In genomic region chr12:103560604-103561101, GRCh38 we compare ENCODE assay signal across 14 cellular contexts. TPM values are rescaled to one million over a fixed set of nuclear protein-coding genes. Genes with fewer than 3 reads are reported as not detected.
DNase-seq lines count a peak whose midpoint lies in the region; ATAC-seq and TF ChIP-seq lines count a peak whose summit lies in the region.
"Had no signal": no experiment of that assay in that cellular context is flagged by ENCODE, and none has a peak within 500 bp of the region (broad histone marks: within the 10 kb centered on the region; RNA-seq: fewer than 3 reads in every experiment).

No MANE protein-coding gene starts in this region.

- no peaks in the 10 kb centered on the region for H3K27me3 Mint-ChIP-seq in glutamatergic neuron (ENCODE audit: unreplicated experiment)
- H3K27me3 Mint-ChIP-seq in GM23338 (ENCODE audit: insufficient read depth, low read depth, poor library complexity), result peaks cover 1% of the 10 kb centered on the region

- no peaks in the 10 kb centered on the region for H3K36me3 ChIP-seq in GM23338 (ENCODE audit: insufficient read depth)
- H3K36me3 ChIP-seq: gastrocnemius medialis, suprapubic skin, WERI-Rb-1 had no signal

- H3K9me2 ChIP-seq in GM23338 (ENCODE audit: insufficient read depth), result peaks cover 10% of the 10 kb centered on the region; the same call in 1 of the 2 replicates

- peak; percentile 96 for DNase-seq in AG08395 (ENCODE audit: low spot score)
- peak; percentile 98 for DNase-seq in HS-5 (ENCODE audit: low read depth)
- peak; percentile 75 for DNase-seq in astrocyte of the cerebellum (ENCODE audit: low read depth)
- peak; percentile 97 for DNase-seq in kidney glomerular epithelial cell (lab: John Stamatoyannopoulos, UW)
- DNase-seq in NCI-H187 (lab: John Stamatoyannopoulos, UW), result no peak
- no peak for DNase-seq in glutamatergic neuron
- DNase-seq in GM23338 (ENCODE audit: low spot score), result no peak
- DNase-seq: gastrocnemius medialis, KBM-7, NCI-H748 treated with DMSO at 0.1 percent for 48 hours, WERI-Rb-1 had no signal

- H3K4me3 ChIP-seq in astrocyte of the cerebellum (ENCODE audit: low read depth, low read length) (no peak overlapping the region), GM23338 (no peak overlapping the region)
- H3K4me3 ChIP-seq: gastrocnemius medialis, suprapubic skin had no signal

- no peaks in the 10 kb centered on the region for H3K79me2 ChIP-seq in GM23338 (replicated peaks; ENCODE audit: insufficient read depth)

- no peak for ATAC-seq in HG02588 (IDR thresholded peaks at IDR 0.05; ENCODE audit: unreplicated experiment)
- no peak for ATAC-seq in GM23338
- ATAC-seq: gastrocnemius medialis had no signal

- no peak overlapping the region for H2AFZ ChIP-seq in GM23338

- H3K4me1 ChIP-seq in GM23338 (ENCODE audit: insufficient read depth), result no peaks in the 10 kb centered on the region
- H3K4me1 ChIP-seq: gastrocnemius medialis had no signal

- H3K4me1 Mint-ChIP-seq in glutamatergic neuron (ENCODE audit: low read depth, unreplicated experiment), result no peaks in the 10 kb centered on the region
- H3K4me1 Mint-ChIP-seq in GM23338, result no peaks in the 10 kb centered on the region

- H3K9me3 Mint-ChIP-seq in glutamatergic neuron (ENCODE audit: unreplicated experiment) (peaks cover 3% of the 10 kb centered on the region), GM23338 (peaks cover 11% of the 10 kb centered on the region)

- in situ Hi-C loops in astrocyte of the cerebellum (cut with HindIII; ENCODE audit: low sequenced_read_pairs), result loop anchor here (25.0 kb wide), 1 partner anchor 302 kb away; no protein-coding TSS in a partner anchor

- peaks cover 13% of the 10 kb centered on the region for H3K36me3 Mint-ChIP-seq in glutamatergic neuron (ENCODE audit: unreplicated experiment)
- no peaks in the 10 kb centered on the region for H3K36me3 Mint-ChIP-seq in GM23338 (ENCODE audit: low read depth)
- H3K36me3 Mint-ChIP-seq: activated naive CD8-positive, alpha-beta T cell had no signal

- TF ChIP-seq CTCF in astrocyte of the cerebellum (IDR thresholded peaks at IDR 0.05; ENCODE audit: low read depth, low read length, missing control alignments) (no peak), glutamatergic neuron (IDR thresholded peaks at IDR 0.05; ENCODE audit: partially characterized antibody, unreplicated experiment) (no peak), GM23338 (conservative IDR thresholded peaks at IDR 0.05; ENCODE audit: low read depth in 2 of 2) (no peak)

- H4K20me1 ChIP-seq in GM23338 (replicated peaks; ENCODE audit: insufficient read depth), result no peaks in the 10 kb centered on the region

- H3K27ac Mint-ChIP-seq in glutamatergic neuron (ENCODE audit: unreplicated experiment) (no peak overlapping the region), GM23338 (no peak overlapping the region)
- H3K27ac Mint-ChIP-seq: activated naive CD8-positive, alpha-beta T cell had no signal

- H3K27me3 ChIP-seq in GM23338 (ENCODE audit: insufficient read depth), result no peaks in the 10 kb centered on the region
- H3K27me3 ChIP-seq: gastrocnemius medialis, suprapubic skin had no signal

- H3K4me3 Mint-ChIP-seq in glutamatergic neuron (ENCODE audit: unreplicated experiment) (no peak overlapping the region), GM23338 (no peak overlapping the region)
- H3K4me3 Mint-ChIP-seq: activated naive CD8-positive, alpha-beta T cell had no signal

- no peaks in the 10 kb centered on the region for H3F3A ChIP-seq in GM23338 (replicated peaks; ENCODE audit: low read depth)

- no peak overlapping the region for H3K4me2 ChIP-seq in GM23338

- no peak overlapping the region for H3K27ac ChIP-seq in GM23338 (ENCODE audit: low read depth)
- H3K27ac ChIP-seq: gastrocnemius medialis, suprapubic skin, WERI-Rb-1 had no signal

TF ChIP-seq in GM23338, 12 proteins besides CTCF, POLR2A, EP300 and RAD21 (continues in another document):
- TF ChIP-seq POLR2AphosphoS5 (IDR thresholded peaks at IDR 0.05; ENCODE audit: low read depth) (no peak), ZNF114 (CRISPR knock-in tag; IDR thresholded peaks at IDR 0.05) (no peak), CREB1 (CRISPR knock-in tag; IDR thresholded peaks at IDR 0.05; ENCODE audit: low read depth) (no peak), ZNF462 (CRISPR knock-in tag; IDR thresholded peaks at IDR 0.05) (no peak), JUNB (IDR thresholded peaks at IDR 0.05; ENCODE audit: unreplicated experiment) (no peak)
- TF ChIP-seq, protein P1, sequence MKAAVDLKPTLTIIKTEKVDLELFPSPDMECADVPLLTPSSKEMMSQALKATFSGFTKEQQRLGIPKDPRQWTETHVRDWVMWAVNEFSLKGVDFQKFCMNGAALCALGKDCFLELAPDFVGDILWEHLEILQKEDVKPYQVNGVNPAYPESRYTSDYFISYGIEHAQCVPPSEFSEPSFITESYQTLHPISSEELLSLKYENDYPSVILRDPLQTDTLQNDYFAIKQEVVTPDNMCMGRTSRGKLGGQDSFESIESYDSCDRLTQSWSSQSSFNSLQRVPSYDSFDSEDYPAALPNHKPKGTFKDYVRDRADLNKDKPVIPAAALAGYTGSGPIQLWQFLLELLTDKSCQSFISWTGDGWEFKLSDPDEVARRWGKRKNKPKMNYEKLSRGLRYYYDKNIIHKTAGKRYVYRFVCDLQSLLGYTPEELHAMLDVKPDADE (IDR thresholded peaks at IDR 0.05), result no peak

RNA-seq across cellular contexts. Expression of gene STAB2, which starts 26.4 kb away (rescaled TPM):
- not detected for total RNA-seq in glutamatergic neuron (ENCODE audit: unreplicated experiment)
- total RNA-seq in GM23338 (2014; rRNA removed; shearing (Covaris generic)), result 0.14 TPM in 1 of 2 replicates, not detected in the other
- polyA plus RNA-seq in GM23338 (2016; fragmentation: Nextera tagmentation; extraction: Ambion mirVana), result not detected in 2 replicates
- total RNA-seq: gastrocnemius medialis had no signal

Comparison
In these comparisons a context has a peak if more than half of its experiments do, and no peak if none do; other contexts are left out.
1. DNase-seq: peak in AG08395 (single experiment), HS-5 (single experiment), astrocyte of the cerebellum (single experiment) and kidney glomerular epithelial cell (single experiment); none in NCI-H187 (0 of 2), glutamatergic neuron (single experiment) and GM23338 (single experiment).